Comparison of ENCODE assay signal across 1 cellular context in the genomic region with DNA sequence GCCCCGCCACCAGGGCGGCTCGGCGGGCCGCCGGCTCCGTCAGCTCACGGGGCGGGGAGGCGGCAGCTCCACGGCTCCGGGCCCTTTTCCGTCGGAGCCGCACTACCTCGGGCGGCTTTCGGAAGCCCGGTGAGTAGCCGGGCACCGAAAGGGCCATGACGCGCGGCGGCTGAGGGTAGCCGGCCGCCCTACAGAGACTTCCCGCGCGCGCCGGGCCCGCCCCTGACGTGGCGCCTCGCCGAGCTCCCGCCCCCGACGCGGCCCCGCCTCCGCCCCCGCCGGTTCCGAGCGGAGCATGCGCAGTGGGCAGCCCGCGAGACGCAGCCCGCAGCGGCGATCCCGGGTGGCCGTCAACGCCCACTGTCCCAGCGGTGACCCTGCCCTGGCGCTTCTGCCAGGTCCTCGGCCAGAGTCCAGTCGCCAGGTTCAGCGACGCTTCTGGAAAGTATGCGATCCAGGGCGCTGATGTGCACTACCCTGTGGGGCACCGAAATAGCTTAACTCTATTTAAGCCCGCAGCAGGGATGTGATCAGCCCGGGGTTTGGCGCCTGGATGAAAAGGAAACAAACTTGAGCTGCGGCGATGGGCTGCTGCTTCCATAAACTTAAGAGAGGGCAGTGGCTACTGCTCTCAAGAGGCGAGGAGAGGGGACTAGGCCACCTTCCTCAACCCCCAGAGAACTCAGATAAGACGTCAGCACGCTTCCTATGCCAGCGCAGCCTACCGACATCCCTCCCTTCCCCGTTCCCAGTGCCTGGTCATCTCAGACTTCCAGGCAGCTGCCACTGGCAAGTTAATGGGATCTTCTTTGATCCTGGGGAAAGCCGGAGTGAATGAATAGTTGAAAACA.
A peak's percentile ranks its signal among the peaks of the same experiment; 100 is the strongest.
TF ChIP-seq lines count a peak whose summit lies in the region.

A gene with protein sequence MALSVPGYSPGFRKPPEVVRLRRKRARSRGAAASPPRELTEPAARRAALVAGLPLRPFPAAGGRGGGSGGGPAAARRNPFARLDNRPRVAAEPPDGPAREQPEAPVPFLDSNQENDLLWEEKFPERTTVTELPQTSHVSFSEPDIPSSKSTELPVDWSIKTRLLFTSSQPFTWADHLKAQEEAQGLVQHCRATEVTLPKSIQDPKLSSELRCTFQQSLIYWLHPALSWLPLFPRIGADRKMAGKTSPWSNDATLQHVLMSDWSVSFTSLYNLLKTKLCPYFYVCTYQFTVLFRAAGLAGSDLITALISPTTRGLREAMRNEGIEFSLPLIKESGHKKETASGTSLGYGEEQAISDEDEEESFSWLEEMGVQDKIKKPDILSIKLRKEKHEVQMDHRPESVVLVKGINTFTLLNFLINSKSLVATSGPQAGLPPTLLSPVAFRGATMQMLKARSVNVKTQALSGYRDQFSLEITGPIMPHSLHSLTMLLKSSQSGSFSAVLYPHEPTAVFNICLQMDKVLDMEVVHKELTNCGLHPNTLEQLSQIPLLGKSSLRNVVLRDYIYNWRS (minus strand): TSS at position 200 of the 851 bp plus-strand sequence. CDS start 43 bp downstream, at position 157.

TF ChIP-seq in SK-N-SH treated with all-trans-retinoic acid at 6 μM for 48 hours, 23 proteins besides CTCF, POLR2A, EP300 and RAD21 (continued from another document):
- no peak for TF ChIP-seq ZNF565 (CRISPR knock-in tag; conservative IDR thresholded peaks at IDR 0.05; ENCODE audit: low read depth)
- peak; percentile 31; the same call in 1 of the 2 replicates for TF ChIP-seq ZC3H10 (CRISPR knock-in tag; IDR thresholded peaks at IDR 0.05)
- peak; percentile 21; the same call in 1 of the 2 replicates for TF ChIP-seq GLIS3 (CRISPR knock-in tag; IDR thresholded peaks at IDR 0.05)
- TF ChIP-seq SNAI2 (CRISPR knock-in tag; IDR thresholded peaks at IDR 0.05), result no peak
- TF ChIP-seq ESRRG (CRISPR knock-in tag; IDR thresholded peaks at IDR 0.05), result no peak
- TF ChIP-seq CSDC2 (CRISPR knock-in tag; IDR thresholded peaks at IDR 0.05), result no peak
- no peak; the same call in 1 of the 2 replicates for TF ChIP-seq TCF4 (CRISPR knock-in tag; IDR thresholded peaks at IDR 0.05; ENCODE audit: borderline replicate concordance)
- TF ChIP-seq, protein P1, sequence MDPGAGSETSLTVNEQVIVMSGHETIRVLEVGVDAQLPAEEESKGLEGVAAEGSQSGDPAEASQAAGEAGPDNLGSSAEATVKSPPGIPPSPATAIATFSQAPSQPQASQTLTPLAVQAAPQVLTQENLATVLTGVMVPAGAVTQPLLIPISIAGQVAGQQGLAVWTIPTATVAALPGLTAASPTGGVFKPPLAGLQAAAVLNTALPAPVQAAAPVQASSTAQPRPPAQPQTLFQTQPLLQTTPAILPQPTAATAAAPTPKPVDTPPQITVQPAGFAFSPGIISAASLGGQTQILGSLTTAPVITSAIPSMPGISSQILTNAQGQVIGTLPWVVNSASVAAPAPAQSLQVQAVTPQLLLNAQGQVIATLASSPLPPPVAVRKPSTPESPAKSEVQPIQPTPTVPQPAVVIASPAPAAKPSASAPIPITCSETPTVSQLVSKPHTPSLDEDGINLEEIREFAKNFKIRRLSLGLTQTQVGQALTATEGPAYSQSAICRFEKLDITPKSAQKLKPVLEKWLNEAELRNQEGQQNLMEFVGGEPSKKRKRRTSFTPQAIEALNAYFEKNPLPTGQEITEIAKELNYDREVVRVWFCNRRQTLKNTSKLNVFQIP (CRISPR knock-in tag; IDR thresholded peaks at IDR 0.05; ENCODE audit: borderline replicate concordance, low read depth), result no peak
- no peak for TF ChIP-seq ARNTL (CRISPR knock-in tag; IDR thresholded peaks at IDR 0.05; ENCODE audit: borderline replicate concordance, low read depth)
- TF ChIP-seq ZNF8 (CRISPR knock-in tag; IDR thresholded peaks at IDR 0.05), result no peak
- TF ChIP-seq ISL1 (CRISPR knock-in tag; IDR thresholded peaks at IDR 0.05), result no peak
- no peak for TF ChIP-seq ZNF70 (CRISPR knock-in tag; IDR thresholded peaks at IDR 0.05)
